1 cellular context compared by ENCODE assay signal in genomic region chr12:70660620-70661219, GRCh38.
A peak's percentile ranks its signal among the peaks of the same experiment; 100 is the strongest.
TF ChIP-seq lines count a peak whose summit lies in the region.

No MANE protein-coding gene starts in this region.

TF ChIP-seq in K562, 482 proteins besides CTCF, POLR2A, EP300 and RAD21 (continued from another document):
- TF ChIP-seq, protein P1, sequence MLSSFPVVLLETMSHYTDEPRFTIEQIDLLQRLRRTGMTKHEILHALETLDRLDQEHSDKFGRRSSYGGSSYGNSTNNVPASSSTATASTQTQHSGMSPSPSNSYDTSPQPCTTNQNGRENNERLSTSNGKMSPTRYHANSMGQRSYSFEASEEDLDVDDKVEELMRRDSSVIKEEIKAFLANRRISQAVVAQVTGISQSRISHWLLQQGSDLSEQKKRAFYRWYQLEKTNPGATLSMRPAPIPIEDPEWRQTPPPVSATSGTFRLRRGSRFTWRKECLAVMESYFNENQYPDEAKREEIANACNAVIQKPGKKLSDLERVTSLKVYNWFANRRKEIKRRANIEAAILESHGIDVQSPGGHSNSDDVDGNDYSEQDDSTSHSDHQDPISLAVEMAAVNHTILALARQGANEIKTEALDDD (IDR thresholded peaks at IDR 0.05): peak; percentile 76; the same call in 1 of the 2 replicates
- TF ChIP-seq MBD1 (CRISPR knock-in tag; IDR thresholded peaks at IDR 0.05): no peak
TF ChIP-seq in K562: peak in this region for 152.
